9 cellular contexts compared by ENCODE assay signal in the genomic region with DNA sequence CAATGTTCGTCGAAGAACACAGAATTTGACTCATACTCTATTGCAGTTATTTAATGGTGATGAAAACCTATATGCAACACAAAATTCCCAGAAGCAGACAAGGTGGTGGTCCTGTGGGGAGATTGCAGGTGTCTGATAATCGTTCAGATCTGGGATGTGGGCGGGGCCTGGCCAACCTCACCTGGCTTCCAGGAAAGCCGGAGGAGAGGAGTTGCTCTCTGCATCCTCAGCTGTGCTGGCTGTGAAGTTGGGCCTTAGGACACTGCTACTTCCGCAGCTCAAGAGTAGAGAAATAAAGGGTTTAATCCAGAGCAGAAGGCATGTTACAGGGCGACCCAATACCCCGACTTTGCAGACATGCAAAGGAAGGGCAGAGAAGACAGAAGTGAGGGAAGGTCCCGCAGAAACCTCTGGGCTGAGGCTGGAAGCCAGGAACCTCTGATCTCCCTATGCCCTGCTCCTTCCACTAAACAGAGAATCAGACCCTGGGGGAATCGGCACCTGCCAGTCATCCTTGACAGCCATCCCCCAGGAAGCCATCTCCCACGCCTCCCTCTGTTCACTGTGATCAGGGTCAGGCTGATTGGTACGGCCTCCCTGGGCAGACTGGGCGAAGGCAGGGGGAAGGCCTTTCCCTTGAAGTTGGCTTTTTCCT.
"Had no signal": no experiment of that assay in that cellular context is flagged by ENCODE, and none has a peak within 500 bp of the region (broad histone marks: within the 10 kb centered on the region; RNA-seq: fewer than 3 reads in every experiment).

No MANE protein-coding gene starts in this region.

- H3K27ac Mint-ChIP-seq: GM23338, H9, HFFc6 had no signal

- H3K27ac ChIP-seq: GM23248 had no signal

- H3K9ac ChIP-seq: GM23248 had no signal

- H3K9me3 ChIP-seq: HAP-1 had no signal

- H3K4me3 ChIP-seq: GM23248, GM23338, HAP-1 had no signal

- H3K4me2 ChIP-seq: GM23338 had no signal

- DNase-seq: GM23248, GOT3, H7, H9, HCEC 1CT, HFFc6 had no signal

- ATAC-seq: GM23338, HCT116 had no signal

- H3K4me1 Mint-ChIP-seq: GM23338 had no signal

- H3K4me3 Mint-ChIP-seq: GM23338, H9, HFFc6 had no signal

- H3K4me1 ChIP-seq: HAP-1 had no signal

- H3K36me3 ChIP-seq: HAP-1 had no signal

- H2AFZ ChIP-seq: GM23248, GM23338 had no signal
